Comparison of ENCODE assay signal across 16 cellular contexts in genomic region chr6:30129818-30130679, GRCh38. TPM values are rescaled to one million over a fixed set of nuclear protein-coding genes. Genes with fewer than 3 reads are reported as not detected.
A peak's percentile ranks its signal among the peaks of the same experiment; 100 is the strongest.
DNase-seq lines count a peak whose midpoint lies in the region; ATAC-seq and TF ChIP-seq lines count a peak whose summit lies in the region.
"Had no signal": no experiment of that assay in that cellular context is flagged by ENCODE, and none has a peak within 500 bp of the region (broad histone marks: within the 10 kb centered on the region; RNA-seq: fewer than 3 reads in every experiment).

No MANE protein-coding gene starts in this region.

- no peaks in the 10 kb centered on the region for H3K36me3 ChIP-seq in OCI-LY3 (replicated peaks; ENCODE audit: low read depth, low read length)
- H3K36me3 ChIP-seq in upper lobe of left lung: no peaks in the 10 kb centered on the region
- H3K36me3 ChIP-seq: adrenal gland, cardiac muscle cell, gastrocnemius medialis had no signal

- no peak overlapping the region for H3K9ac ChIP-seq in OCI-LY3 (ENCODE audit: low read length)

- H3K27ac Mint-ChIP-seq in glutamatergic neuron (ENCODE audit: unreplicated experiment): no peak overlapping the region
- no peak overlapping the region for H3K27ac Mint-ChIP-seq in stimulated activated effector memory CD8-positive, alpha-beta T cell treated with anti-CD3 and anti-CD28 coated beads, Interleukin-12 subunit alpha, Interleukin-12 subunit beta, amount 100 ng/mL, for 72 hours
- H3K27ac Mint-ChIP-seq: activated CD4-positive, alpha-beta T cell treated with anti-CD3 and anti-CD28 coated beads for 36 hours; progenitor cell of endocrine pancreas had no signal

- TF ChIP-seq CTCF in OCI-LY3 (IDR thresholded peaks at IDR 0.05; ENCODE audit: low read depth, low read length) (no peak), fibroblast of villous mesenchyme (IDR thresholded peaks at IDR 0.05; ENCODE audit: insufficient read depth, low read depth, low read length) (no peak), upper lobe of left lung (IDR thresholded peaks at IDR 0.05) (no peak), glutamatergic neuron (IDR thresholded peaks at IDR 0.05; ENCODE audit: partially characterized antibody, unreplicated experiment) (no peak)

- ATAC-seq in upper lobe of left lung (ENCODE audit: low FRiP score in 2 of 2): peak; percentile 50 to 51
- no peak for ATAC-seq in HG02884 (IDR thresholded peaks at IDR 0.05; ENCODE audit: unreplicated experiment)
- no peak for ATAC-seq in stimulated activated effector memory CD8-positive, alpha-beta T cell treated with anti-CD3 and anti-CD28 coated beads, Interleukin-12 subunit alpha, Interleukin-12 subunit beta, amount 100 ng/mL, for 72 hours

- H3K4me3 Mint-ChIP-seq in glutamatergic neuron (ENCODE audit: unreplicated experiment): no peak overlapping the region
- no peak overlapping the region for H3K4me3 Mint-ChIP-seq in stimulated activated effector memory CD8-positive, alpha-beta T cell treated with anti-CD3 and anti-CD28 coated beads, Interleukin-12 subunit alpha, Interleukin-12 subunit beta, amount 100 ng/mL, for 72 hours
- H3K4me3 Mint-ChIP-seq: activated CD4-positive, alpha-beta T cell treated with anti-CD3 and anti-CD28 coated beads for 36 hours; activated CD8-positive, alpha-beta memory T cell treated with anti-CD3 and anti-CD28 coated beads, Interleukin-2, amount 10 ng/mL, durations not matched to agents 7 days and 5 days; neural crest cell had no signal

- no peaks in the 10 kb centered on the region for H3K36me3 Mint-ChIP-seq in glutamatergic neuron (ENCODE audit: unreplicated experiment)
- no peaks in the 10 kb centered on the region for H3K36me3 Mint-ChIP-seq in stimulated activated effector memory CD8-positive, alpha-beta T cell treated with anti-CD3 and anti-CD28 coated beads, Interleukin-12 subunit alpha, Interleukin-12 subunit beta, amount 100 ng/mL, for 72 hours
- H3K36me3 Mint-ChIP-seq: activated CD8-positive, alpha-beta memory T cell treated with anti-CD3 and anti-CD28 coated beads, Interleukin-2, amount 10 ng/mL, durations not matched to agents 7 days and 5 days had no signal

- no peaks in the 10 kb centered on the region for H4K20me1 ChIP-seq in OCI-LY3 (ENCODE audit: insufficient read depth, low read length)

- H3K4me3 ChIP-seq in OCI-LY3 (ENCODE audit: low read length) (peak overlapping the region; percentile 33; the same call in 1 of the 2 replicates), fibroblast of villous mesenchyme (ENCODE audit: low read depth, low read length) (no peak overlapping the region), upper lobe of left lung (no peak overlapping the region)
- H3K4me3 ChIP-seq: adrenal gland, cardiac muscle cell, gastrocnemius medialis, skin epidermis had no signal

- H3K27ac ChIP-seq in OCI-LY3 (ENCODE audit: low read length): no peak overlapping the region
- H3K27ac ChIP-seq in upper lobe of left lung: peak overlapping the region in 1 of 4 donors; percentile 33
- H3K27ac ChIP-seq: adrenal gland, cardiac muscle cell, gastrocnemius medialis, skin epidermis had no signal

- H3K4me1 ChIP-seq in OCI-LY3 (ENCODE audit: low read length) (peaks cover 10% of the 10 kb centered on the region), upper lobe of left lung (peaks cover 2 to 28% (median 23%) of the 10 kb centered on the region in 4 donors)
- H3K4me1 ChIP-seq: adrenal gland had no signal

- no peak for TF ChIP-seq POLR2A in upper lobe of left lung (IDR thresholded peaks at IDR 0.05)

- peaks cover 9% of the 10 kb centered on the region for H3K27me3 Mint-ChIP-seq in glutamatergic neuron (ENCODE audit: unreplicated experiment)

- no peaks in the 10 kb centered on the region for H3K9me3 Mint-ChIP-seq in glutamatergic neuron (ENCODE audit: unreplicated experiment)
- H3K9me3 Mint-ChIP-seq in stimulated activated effector memory CD8-positive, alpha-beta T cell treated with anti-CD3 and anti-CD28 coated beads, Interleukin-12 subunit alpha, Interleukin-12 subunit beta, amount 100 ng/mL, for 72 hours: no peaks in the 10 kb centered on the region
- H3K9me3 Mint-ChIP-seq: neural crest cell had no signal

- H3K79me2 ChIP-seq in OCI-LY3 (ENCODE audit: low read length): no peaks in the 10 kb centered on the region

- H3K9me3 ChIP-seq in OCI-LY3 (ENCODE audit: insufficient read depth, low read length): no peaks in the 10 kb centered on the region
- H3K9me3 ChIP-seq in upper lobe of left lung: no peaks in the 10 kb centered on the region
- H3K9me3 ChIP-seq: adrenal gland, gastrocnemius medialis had no signal

- peak overlapping the region; percentile 69 for H3K4me2 ChIP-seq in OCI-LY3 (ENCODE audit: low read length)

- H3K4me1 Mint-ChIP-seq in glutamatergic neuron (ENCODE audit: low read depth, unreplicated experiment): peaks cover 14% of the 10 kb centered on the region
- peaks cover 13% of the 10 kb centered on the region for H3K4me1 Mint-ChIP-seq in stimulated activated effector memory CD8-positive, alpha-beta T cell treated with anti-CD3 and anti-CD28 coated beads, Interleukin-12 subunit alpha, Interleukin-12 subunit beta, amount 100 ng/mL, for 72 hours
- H3K4me1 Mint-ChIP-seq: neural crest cell had no signal

- WGBS in upper lobe of left lung, 2 donors: 54 to 64% methylated on average over 9 of the region's 9 CpGs

- DNase-seq in H4 (ENCODE audit: low spot score) (peak; percentile 32), fibroblast of villous mesenchyme (ENCODE audit: low read depth) (peak; percentile 18), upper lobe of left lung (no peak), glutamatergic neuron (no peak)
- DNase-seq in stimulated activated effector memory CD8-positive, alpha-beta T cell treated with anti-CD3 and anti-CD28 coated beads, Interleukin-12 subunit alpha, Interleukin-12 subunit beta, amount 100 ng/mL, for 72 hours (ENCODE audit: low spot score in 2 of 2): no peak

- H3K27me3 ChIP-seq in OCI-LY3 (ENCODE audit: low read depth, low read length) (peaks cover 24% of the 10 kb centered on the region), upper lobe of left lung (peaks cover 0 to 6% (median 0%) of the 10 kb centered on the region in 4 donors)

- H2AFZ ChIP-seq in OCI-LY3 (ENCODE audit: low read depth, low read length): peak overlapping the region; percentile 60; the same call in 1 of the 2 replicates

- no peak for TF ChIP-seq EP300 in upper lobe of left lung (IDR thresholded peaks at IDR 0.05)

RNA-seq across cellular contexts. Expression of gene TRIM40, which starts 5.9 kb away (rescaled TPM):
- not detected in 2 replicates for total RNA-seq in H4 (2014; rRNA removed; shearing (Covaris generic))
- total RNA-seq in fibroblast of villous mesenchyme: not detected in 2 replicates
- not detected for total RNA-seq in upper lobe of left lung
- not detected for total RNA-seq in glutamatergic neuron (ENCODE audit: unreplicated experiment)
- total RNA-seq: activated CD4-positive, alpha-beta T cell treated with anti-CD3 and anti-CD28 coated beads for 36 hours; activated CD8-positive, alpha-beta memory T cell treated with anti-CD3 and anti-CD28 coated beads, Interleukin-2, amount 10 ng/mL, durations not matched to agents 7 days and 5 days; adrenal gland; cardiac muscle cell; G401; gastrocnemius medialis; neural crest cell; progenitor cell of endocrine pancreas had no signal

RNA-seq across cellular contexts. Expression of gene TRIM31, which starts 17.2 kb away (rescaled TPM):
- 0.12 TPM in 1 of 2 replicates, not detected in the other for total RNA-seq in H4 (2014; rRNA removed; shearing (Covaris generic))
- total RNA-seq in fibroblast of villous mesenchyme (not detected in 2 replicates), upper lobe of left lung (under 1 TPM in 2 of 6 donors, not detected in 4; 0.17 to 0.79 TPM), glutamatergic neuron (ENCODE audit: unreplicated experiment) (not detected)
- total RNA-seq: activated CD4-positive, alpha-beta T cell treated with anti-CD3 and anti-CD28 coated beads for 36 hours; activated CD8-positive, alpha-beta memory T cell treated with anti-CD3 and anti-CD28 coated beads, Interleukin-2, amount 10 ng/mL, durations not matched to agents 7 days and 5 days; cardiac muscle cell; G401; neural crest cell; progenitor cell of endocrine pancreas had no signal

RNA-seq across cellular contexts. Expression of gene TRIM10, which starts 31.0 kb away (rescaled TPM):
- not detected in 2 replicates for total RNA-seq in H4 (2014; rRNA removed; shearing (Covaris generic))
- total RNA-seq in fibroblast of villous mesenchyme (not detected in 2 replicates), upper lobe of left lung (1 to 10 TPM in 1 of 6 donors, under 1 TPM in 3, not detected in 2; 0.07 to 1.4 (median 0.13) TPM), glutamatergic neuron (ENCODE audit: unreplicated experiment) (not detected)
- total RNA-seq: activated CD8-positive, alpha-beta memory T cell treated with anti-CD3 and anti-CD28 coated beads, Interleukin-2, amount 10 ng/mL, durations not matched to agents 7 days and 5 days; adrenal gland; cardiac muscle cell; G401; gastrocnemius medialis; neural crest cell; progenitor cell of endocrine pancreas had no signal

RNA-seq across cellular contexts. Expression of gene TRIM15, which starts 33.3 kb away (rescaled TPM):
- 0.04 TPM in 1 of 2 replicates, not detected in the other for total RNA-seq in H4 (2014; rRNA removed; shearing (Covaris generic))
- not detected in 2 replicates for total RNA-seq in fibroblast of villous mesenchyme
- 1 to 10 TPM in 1 of 6 donors, under 1 TPM in 1, not detected in 4; 0.30 to 1.0 TPM for total RNA-seq in upper lobe of left lung
- total RNA-seq in glutamatergic neuron (ENCODE audit: unreplicated experiment): not detected
- total RNA-seq: activated CD8-positive, alpha-beta memory T cell treated with anti-CD3 and anti-CD28 coated beads, Interleukin-2, amount 10 ng/mL, durations not matched to agents 7 days and 5 days; adrenal gland; cardiac muscle cell; G401; neural crest cell; progenitor cell of endocrine pancreas had no signal

RNA-seq across cellular contexts. Expression of gene RNF39, which starts 54.5 kb away (rescaled TPM):
- total RNA-seq in H4 (2014; rRNA removed; shearing (Covaris generic)): not detected in 2 replicates
- not detected in 2 replicates for total RNA-seq in fibroblast of villous mesenchyme
- 1 to 10 TPM; 2.0 to 4.2 (median 2.8) TPM for total RNA-seq in upper lobe of left lung
- total RNA-seq in glutamatergic neuron (ENCODE audit: unreplicated experiment): not detected
- total RNA-seq: activated CD4-positive, alpha-beta T cell treated with anti-CD3 and anti-CD28 coated beads for 36 hours; activated CD8-positive, alpha-beta memory T cell treated with anti-CD3 and anti-CD28 coated beads, Interleukin-2, amount 10 ng/mL, durations not matched to agents 7 days and 5 days; cardiac muscle cell; G401; gastrocnemius medialis; neural crest cell; progenitor cell of endocrine pancreas had no signal

Comparison
In these comparisons a context has a peak if more than half of its experiments do, and no peak if none do; other contexts are left out.
1. DNase-seq: peak in H4 (single experiment) and fibroblast of villous mesenchyme (single experiment); none in upper lobe of left lung (0 of 2), glutamatergic neuron (single experiment) and stimulated activated effector memory CD8-positive, alpha-beta T cell treated with anti-CD3 and anti-CD28 coated beads, Interleukin-12 subunit alpha, Interleukin-12 subunit beta, amount 100 ng/mL, for 72 hours (0 of 2).
2. ATAC-seq: peak in upper lobe of left lung (2 of 2); none in HG02884 (single experiment) and stimulated activated effector memory CD8-positive, alpha-beta T cell treated with anti-CD3 and anti-CD28 coated beads, Interleukin-12 subunit alpha, Interleukin-12 subunit beta, amount 100 ng/mL, for 72 hours (single experiment).